In genomic region chr17:36592316-36592710, GRCh38 we compare ENCODE assay signal across 1 cellular context.
TF ChIP-seq lines count a peak whose summit lies in the region.

No MANE protein-coding gene starts in this region.

TF ChIP-seq in GM23338, 12 proteins besides CTCF, POLR2A, EP300 and RAD21 (continued from another document):
- TF ChIP-seq ZNF462 (CRISPR knock-in tag; IDR thresholded peaks at IDR 0.05), result no peak
- TF ChIP-seq EZH2 (IDR thresholded peaks at IDR 0.05; ENCODE audit: low read depth, unreplicated experiment), result no peak
- TF ChIP-seq EZH2phosphoT487 (IDR thresholded peaks at IDR 0.05; ENCODE audit: unreplicated experiment), result no peak
- no peak for TF ChIP-seq NANOG (IDR thresholded peaks at IDR 0.05; ENCODE audit: borderline replicate concordance)
- TF ChIP-seq STAT1 (IDR thresholded peaks at IDR 0.05; ENCODE audit: unreplicated experiment), result no peak
